In genomic region chr2:218224206-218224605, GRCh38 we compare ENCODE assay signal across 1 cellular context.
TF ChIP-seq lines count a peak whose summit lies in the region.

No MANE protein-coding gene starts in this region.

TF ChIP-seq in GM23338, 12 proteins besides CTCF, POLR2A, EP300 and RAD21 (continued from another document):
- TF ChIP-seq ZNF462 (CRISPR knock-in tag; IDR thresholded peaks at IDR 0.05): no peak
- no peak for TF ChIP-seq ZNF331 (CRISPR knock-in tag; IDR thresholded peaks at IDR 0.05; ENCODE audit: low read depth)
- no peak for TF ChIP-seq NANOG (IDR thresholded peaks at IDR 0.05; ENCODE audit: borderline replicate concordance)
- TF ChIP-seq ETS1 (IDR thresholded peaks at IDR 0.05): no peak
- no peak for TF ChIP-seq JUNB (IDR thresholded peaks at IDR 0.05; ENCODE audit: unreplicated experiment)
- no peak for TF ChIP-seq POLR2AphosphoS5 (IDR thresholded peaks at IDR 0.05; ENCODE audit: low read depth)
- TF ChIP-seq STAT1 (IDR thresholded peaks at IDR 0.05; ENCODE audit: unreplicated experiment): no peak
- no peak for TF ChIP-seq EZH2 (IDR thresholded peaks at IDR 0.05; ENCODE audit: low read depth, unreplicated experiment)
